In the genomic region with DNA sequence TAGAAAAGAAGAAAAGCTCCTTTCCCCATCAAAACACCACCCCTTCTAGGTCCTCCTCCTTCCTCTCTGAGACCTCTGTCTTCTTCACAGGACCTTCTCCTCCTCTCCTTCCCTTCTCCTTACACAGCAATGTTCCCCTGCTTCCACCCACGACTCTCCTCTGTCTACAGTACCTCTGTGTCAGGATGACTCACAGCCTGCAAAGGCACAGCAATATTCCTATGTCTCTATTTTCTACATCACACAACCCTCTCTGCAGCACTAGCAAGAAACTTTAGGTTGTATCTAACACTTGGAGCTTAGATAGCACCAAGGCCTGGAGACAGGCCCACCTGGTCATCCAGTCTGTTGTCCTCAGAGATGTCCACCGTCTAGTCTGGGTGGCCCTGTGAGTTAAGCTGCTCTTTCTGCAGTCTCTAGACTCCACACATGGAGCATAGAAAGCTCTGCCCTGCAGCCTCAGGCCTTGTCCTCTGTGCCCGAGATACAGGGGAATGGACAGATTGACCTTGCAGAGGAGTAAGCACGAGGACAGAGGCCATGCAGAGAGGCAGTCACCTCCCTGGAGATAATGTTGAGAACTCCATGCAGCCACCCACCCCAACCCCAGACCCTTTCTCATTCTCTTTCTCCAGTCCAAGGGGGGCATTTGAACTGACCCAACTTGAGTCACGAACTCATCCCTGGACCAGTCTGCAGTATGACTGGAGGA, we compare ENCODE assay signal across 8 cellular contexts.
DNase-seq lines count a peak whose midpoint lies in the region; ATAC-seq and TF ChIP-seq lines count a peak whose summit lies in the region.

No MANE protein-coding gene starts in this region.

- no peak for TF ChIP-seq POLR2A in heart left ventricle (IDR thresholded peaks at IDR 0.05)
- no peak for TF ChIP-seq POLR2A in vagina (IDR thresholded peaks at IDR 0.05)

- H3K36me3 Mint-ChIP-seq in activated naive CD8-positive, alpha-beta T cell treated with anti-CD3 and anti-CD28 coated beads, Interleukin-2, amount 10 ng/mL, durations not matched to agents 7 days and 5 days, result peaks cover 2% of the 10 kb centered on the region

- POLR2A ChIA-PET in activated naive CD8-positive, alpha-beta T cell treated with anti-CD3 and anti-CD28 coated beads, Interleukin-2, amount 10 ng/mL, durations not matched to agents 7 days and 5 days (lab: Charles Lee), result interaction anchor here (0.6 to 1.0 kb wide), 2 partner anchors 68 to 407 kb away, joined by 3 read pairs; no protein-coding TSS in a partner anchor
- POLR2A ChIA-PET in HEK293T (lab: Yijun Ruan, JAX), result no interaction called here

- H3K27me3 ChIP-seq in heart left ventricle (no peaks in the 10 kb centered on the region), vagina (no peaks in the 10 kb centered on the region)

- TF ChIP-seq CTCF in heart left ventricle (IDR thresholded peaks at IDR 0.05), result no peak
- TF ChIP-seq CTCF in vagina (IDR thresholded peaks at IDR 0.05), result no peak

- no peak overlapping the region for H3K4me3 ChIP-seq in heart left ventricle
- no peak overlapping the region for H3K4me3 ChIP-seq in vagina

- CTCF ChIA-PET in HEK293T (lab: Yijun Ruan, JAX), result interaction anchor here (0.6 to 3.0 kb wide), 3 partner anchors 8 to 203 kb away, joined by 3 to 10 read pairs (median 4); no protein-coding TSS in a partner anchor

- H3K9me3 ChIP-seq in heart left ventricle (no peaks in the 10 kb centered on the region), vagina (no peaks in the 10 kb centered on the region)

- 56 to 82% (median 78%) methylated on average over 3 to 5 of the region's 5 CpGs for whole genome bisulfite sequencing in heart left ventricle, 4 donors

- peaks cover 15% of the 10 kb centered on the region for H3K4me1 Mint-ChIP-seq in activated naive CD8-positive, alpha-beta T cell treated with anti-CD3 and anti-CD28 coated beads, Interleukin-2, amount 10 ng/mL, durations not matched to agents 7 days and 5 days

- H3K27ac Mint-ChIP-seq in activated naive CD8-positive, alpha-beta T cell treated with anti-CD3 and anti-CD28 coated beads, Interleukin-2, amount 10 ng/mL, durations not matched to agents 7 days and 5 days, result peak overlapping the region; percentile 72

- H3K9me3 Mint-ChIP-seq in activated naive CD8-positive, alpha-beta T cell treated with anti-CD3 and anti-CD28 coated beads, Interleukin-2, amount 10 ng/mL, durations not matched to agents 7 days and 5 days, result no peaks in the 10 kb centered on the region

- H3K27ac ChIP-seq in heart left ventricle, result peak overlapping the region in 9 of 12 donors; percentile 5 to 76 (median 50)
- H3K27ac ChIP-seq in vagina, result no peak overlapping the region

- H3K4me3 Mint-ChIP-seq in activated naive CD8-positive, alpha-beta T cell treated with anti-CD3 and anti-CD28 coated beads, Interleukin-2, amount 10 ng/mL, durations not matched to agents 7 days and 5 days, result peak overlapping the region; percentile 90

- intact Hi-C loops in heart left ventricle (cut with DNase I), result loop anchor here in 2 of 10 donors (2.0 kb wide), 3 partner anchors 94 to 198 kb away; no protein-coding TSS in a partner anchor
- intact Hi-C loops in Right ventricle myocardium inferior (cut with DNase I), result loop anchor here (5.0 kb wide), 1 partner anchor 151 kb away; no protein-coding TSS in a partner anchor
- intact Hi-C loops in vagina (cut with DNase I), result no loop called here

- H3K4me1 ChIP-seq in heart left ventricle, result peaks cover 0 to 56% (median 36%) of the 10 kb centered on the region in 12 donors
- H3K4me1 ChIP-seq in vagina, result peaks cover 26% of the 10 kb centered on the region

- DNase-seq in heart left ventricle (peak in 1 of 5 donors; percentile 8), Right ventricle myocardium inferior (ENCODE audit: missing footprints) (no peak), iris pigment epithelial cell (ENCODE audit: low read depth) (peak; percentile 83), vagina (ENCODE audit: extremely low spot score in 2 of 2) (peak; percentile 74 to 80), NCI-H187 (lab: John Stamatoyannopoulos, UW) (no peak), HEK293T (ENCODE audit: extremely low spot score) (no peak)
- DNase-seq in activated naive CD8-positive, alpha-beta T cell treated with anti-CD3 and anti-CD28 coated beads, Interleukin-2, amount 10 ng/mL, durations not matched to agents 7 days and 5 days, result no peak
- DNase-seq in effector CD8-positive, alpha-beta T cell (lab: John Stamatoyannopoulos, UW), result no peak

- peaks cover 0 to 7% (median 3%) of the 10 kb centered on the region in 9 donors for H3K36me3 ChIP-seq in heart left ventricle
- H3K36me3 ChIP-seq in vagina, result no peaks in the 10 kb centered on the region

- H3K27me3 Mint-ChIP-seq in activated naive CD8-positive, alpha-beta T cell treated with anti-CD3 and anti-CD28 coated beads, Interleukin-2, amount 10 ng/mL, durations not matched to agents 7 days and 5 days, result no peaks in the 10 kb centered on the region

- peak in 3 of 4 donors; percentile 5 to 50 (median 5) for ATAC-seq in heart left ventricle
- ATAC-seq in Right ventricle myocardium inferior, result no peak
- ATAC-seq in activated naive CD8-positive, alpha-beta T cell treated with anti-CD3 and anti-CD28 coated beads, Interleukin-2, amount 10 ng/mL, durations not matched to agents 7 days and 5 days (ENCODE audit: low read depth), result peak; percentile 5

TF ChIP-seq in HEK293T, 16 proteins besides CTCF, POLR2A, EP300 and RAD21:
- no peak for TF ChIP-seq FOXK2 (IDR thresholded peaks at IDR 0.05)
- no peak for TF ChIP-seq NFRKB (IDR thresholded peaks at IDR 0.05)
- TF ChIP-seq FOXA1 (IDR thresholded peaks at IDR 0.05), result no peak
- TF ChIP-seq L3MBTL2 (conservative IDR thresholded peaks at IDR 0.05), result no peak
- TF ChIP-seq SUZ12 (IDR thresholded peaks at IDR 0.05), result no peak
- TF ChIP-seq FOXM1 (IDR thresholded peaks at IDR 0.05; ENCODE audit: borderline replicate concordance), result no peak
- TF ChIP-seq TARDBP (IDR thresholded peaks at IDR 0.05), result no peak
- TF ChIP-seq ARNT (IDR thresholded peaks at IDR 0.05), result no peak
- TF ChIP-seq LEF1 (IDR thresholded peaks at IDR 0.05; ENCODE audit: borderline replicate concordance), result no peak
TF ChIP-seq in HEK293T: peak in this region for 0.

Comparison
In these comparisons a context has a peak if more than half of its experiments do, and no peak if none do; other contexts are left out.
1. DNase-seq: peak in iris pigment epithelial cell (single experiment) and vagina (2 of 2); none in Right ventricle myocardium inferior (single experiment), activated naive CD8-positive, alpha-beta T cell treated with anti-CD3 and anti-CD28 coated beads, Interleukin-2, amount 10 ng/mL, durations not matched to agents 7 days and 5 days (single experiment), effector CD8-positive, alpha-beta T cell (single experiment), NCI-H187 (0 of 2) and HEK293T (single experiment).